ENCODE assay signal across 8 cellular contexts in genomic region chr17:38464723-38465419, GRCh38. TPM values are rescaled to one million over a fixed set of nuclear protein-coding genes. Genes with fewer than 3 reads are reported as not detected.
DNase-seq lines count a peak whose midpoint lies in the region; ATAC-seq and TF ChIP-seq lines count a peak whose summit lies in the region.

No MANE protein-coding gene starts in this region.

- no peak for TF ChIP-seq RAD21 in IMR-90 (IDR thresholded peaks at IDR 0.05; ENCODE audit: low read length)

- H4K5ac ChIP-seq in IMR-90 (ENCODE audit: low read depth, low read length): peak overlapping the region; percentile 85

- dilution Hi-C loops in IMR-90 (cut with HindIII; ENCODE audit: low sequenced_read_pairs, unreplicated experiment): no loop called here

- peak overlapping the region; percentile 99 for H4K91ac ChIP-seq in IMR-90 (ENCODE audit: insufficient read depth, low read depth, low read length)

- in situ Hi-C loops in ACHN (cut with HindIII; ENCODE audit: low pct_ligation_motif_present, low pct_unique_long_range_greater_than_20kb, low sequenced_read_pairs): no loop called here
- in situ Hi-C loops in IMR-90 (cut with MboI; ENCODE audit: low sequenced_read_pairs): no loop called here

- peak overlapping the region; percentile 90; the same call in 2 of the 3 replicates for H2BK15ac ChIP-seq in IMR-90 (ENCODE audit: low read depth, low read length)

- H2BK5ac ChIP-seq in IMR-90 (ENCODE audit: low read depth, low read length, poor library complexity, severe bottlenecking): peak overlapping the region; percentile 98

- peak overlapping the region; percentile 97 for H3K27ac ChIP-seq in IMR-90 (ENCODE audit: insufficient read depth, low read length)
- H3K27ac ChIP-seq in layer of hippocampus (ENCODE audit: low read depth, low read length): peak overlapping the region; percentile 94

- TF ChIP-seq CTCF in IMR-90 (conservative IDR thresholded peaks at IDR 0.05; ENCODE audit: low read depth, low read length): no peak
- no peak for TF ChIP-seq CTCF in cardiac fibroblast (IDR thresholded peaks at IDR 0.05; ENCODE audit: low read depth, low read length)

- H2AK5ac ChIP-seq in IMR-90 (ENCODE audit: low read depth, low read length): peak overlapping the region; percentile 100

- peak overlapping the region; percentile 98 for H3K23ac ChIP-seq in IMR-90 (ENCODE audit: low read depth, low read length)

- H3K9me1 ChIP-seq in IMR-90 (ENCODE audit: insufficient read depth, low read length): peaks cover 29% of the 10 kb centered on the region

- peak overlapping the region; percentile 83 for H3K56ac ChIP-seq in IMR-90 (ENCODE audit: extremely low read depth, insufficient read depth, low read length)

- H2BK20ac ChIP-seq in IMR-90 (ENCODE audit: low read depth, low read length): peak overlapping the region; percentile 83

- peak overlapping the region; percentile 97 for H3K14ac ChIP-seq in IMR-90 (replicated peaks; ENCODE audit: low read depth, low read length)

- H3K4me1 ChIP-seq in IMR-90 (ENCODE audit: control insufficient read depth, insufficient read depth, low read length): peaks cover 26% of the 10 kb centered on the region

- intact Hi-C loops in IMR-90 (cut with micrococcal nuclease): loop anchor here (2.0 kb wide), 1 partner anchor 14 kb away; no protein-coding TSS in a partner anchor

- no TSS peak for BruUV-seq in IMR-90 (replicated peaks; lab: Mats Ljungman, UMichigan)

- peak overlapping the region; percentile 97 for H3K18ac ChIP-seq in IMR-90 (ENCODE audit: low read depth, low read length)

- no CpG with 5 or more reads among the region's 28 CpGs for WGBS in IMR-90 (ENCODE audit: extremely low coverage in 2 of 2, insufficient read length in 1 of 2), 2 experiments

- peak overlapping the region; percentile 92 for H2BK120ac ChIP-seq in IMR-90 (ENCODE audit: low read depth, low read length)

- H4K20me1 ChIP-seq in IMR-90 (ENCODE audit: insufficient read depth, low read length): peaks cover 67% of the 10 kb centered on the region

- H3K9me3 ChIP-seq in IMR-90 (ENCODE audit: control insufficient read depth, insufficient read depth, low read length): no peaks in the 10 kb centered on the region

- ATAC-seq in IMR-90 (ENCODE audit: low read depth): peak; percentile 92
- no peak for ATAC-seq in GM21526 (IDR thresholded peaks at IDR 0.05; ENCODE audit: low FRiP score, unreplicated experiment)

- POLR2A ChIA-PET in IMR-90 (lab: Charles Lee; ENCODE audit: unreplicated experiment): interaction anchor here (0.9 to 1.1 kb wide), 2 partner anchors 9 to 13 kb away, joined by 3 to 4 read pairs; no protein-coding TSS in a partner anchor

- H3K36me3 ChIP-seq in IMR-90 (ENCODE audit: control insufficient read depth, insufficient read depth, low read length): peaks cover 69% of the 10 kb centered on the region

- H3K4me2 ChIP-seq in IMR-90 (ENCODE audit: low read depth, low read length): peak overlapping the region; percentile 96

- H3K79me1 ChIP-seq in IMR-90 (ENCODE audit: low read depth in 1 of 2, low read length in 2 of 2): peaks cover 27 to 85% of the 10 kb centered on the region in 2 experiments; a peak in 3 of 4 replicates

- peak overlapping the region; percentile 68 to 97 for H4K8ac ChIP-seq in IMR-90 (ENCODE audit: low read depth in 2 of 2, low read length in 2 of 2)

- CTCF ChIA-PET in IMR-90 (lab: Yijun Ruan, JAX): interaction anchor here (1.1 to 1.9 kb wide), 3 partner anchors 9 to 43 kb away, joined by 3 to 6 read pairs (median 3); no protein-coding TSS in a partner anchor

- H2AFZ ChIP-seq in IMR-90 (replicated peaks; ENCODE audit: low read length, poor library complexity): peak overlapping the region; percentile 80

- peak overlapping the region; percentile 54 for H3K4me3 ChIP-seq in IMR-90 (ENCODE audit: insufficient read depth, low read depth, low read length)
- peak overlapping the region; percentile 39 to 63 for H3K4me3 ChIP-seq in cardiac fibroblast (replicated peaks in 1 of 2; ENCODE audit: low read depth in 2 of 2, low read length in 2 of 2)

- H3K9ac ChIP-seq in IMR-90 (ENCODE audit: low read depth, low read length): peak overlapping the region; percentile 81

- H3K4ac ChIP-seq in IMR-90 (ENCODE audit: low read depth, low read length): peak overlapping the region; percentile 96

- peak; percentile 76 for TF ChIP-seq POLR2A in IMR-90 (IDR thresholded peaks at IDR 0.05; ENCODE audit: low read depth, low read length)

- H3K27me3 ChIP-seq in IMR-90 (ENCODE audit: control insufficient read depth, insufficient read depth, low read length) (no peaks in the 10 kb centered on the region), layer of hippocampus (ENCODE audit: control insufficient read depth, insufficient read depth, low read length) (no peaks in the 10 kb centered on the region)

- H2AK9ac ChIP-seq in IMR-90 (replicated peaks; ENCODE audit: low read depth, low read length, poor library complexity): peak overlapping the region; percentile 98

- DNase-seq in ACHN (peak; percentile 86), IMR-90 (peak; percentile 94), cardiac fibroblast (ENCODE audit: low read depth in 2 of 2) (peak; percentile 93 to 98), stromal cell of bone marrow (ENCODE audit: low read depth) (peak; percentile 91), NOMO-1 treated with DMSO at 0.1 percent for 48 hours (lab: John Stamatoyannopoulos, UW; ENCODE audit: unreplicated experiment) (no peak), HuH-7 (ENCODE audit: low spot score) (no peak)

TF ChIP-seq in IMR-90, 13 proteins besides CTCF, POLR2A, EP300 and RAD21:
- TF ChIP-seq FOS (IDR thresholded peaks at IDR 0.05; ENCODE audit: low read depth, low read length): no peak
- TF ChIP-seq CHD1 (IDR thresholded peaks at IDR 0.05; ENCODE audit: low read depth, low read length): peak; percentile 64
- TF ChIP-seq MAFK (IDR thresholded peaks at IDR 0.05; ENCODE audit: low read depth, low read length): no peak
- no peak for TF ChIP-seq NFE2L2 (IDR thresholded peaks at IDR 0.05; ENCODE audit: low read depth, low read length)
- no peak for TF ChIP-seq CEBPB (IDR thresholded peaks at IDR 0.05; ENCODE audit: low read depth, low read length)
- TF ChIP-seq, protein P1, sequence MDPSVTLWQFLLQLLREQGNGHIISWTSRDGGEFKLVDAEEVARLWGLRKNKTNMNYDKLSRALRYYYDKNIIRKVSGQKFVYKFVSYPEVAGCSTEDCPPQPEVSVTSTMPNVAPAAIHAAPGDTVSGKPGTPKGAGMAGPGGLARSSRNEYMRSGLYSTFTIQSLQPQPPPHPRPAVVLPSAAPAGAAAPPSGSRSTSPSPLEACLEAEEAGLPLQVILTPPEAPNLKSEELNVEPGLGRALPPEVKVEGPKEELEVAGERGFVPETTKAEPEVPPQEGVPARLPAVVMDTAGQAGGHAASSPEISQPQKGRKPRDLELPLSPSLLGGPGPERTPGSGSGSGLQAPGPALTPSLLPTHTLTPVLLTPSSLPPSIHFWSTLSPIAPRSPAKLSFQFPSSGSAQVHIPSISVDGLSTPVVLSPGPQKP (IDR thresholded peaks at IDR 0.05; ENCODE audit: borderline replicate concordance, low read depth, low read length): no peak
- no peak for TF ChIP-seq BHLHE40 (IDR thresholded peaks at IDR 0.05; ENCODE audit: low read depth, low read length)
- no peak for TF ChIP-seq MXI1 (IDR thresholded peaks at IDR 0.05; ENCODE audit: borderline replicate concordance, low read depth, low read length)
- no peak for TF ChIP-seq RCOR1 (IDR thresholded peaks at IDR 0.05; ENCODE audit: insufficient replicate concordance, low read length)
- TF ChIP-seq MAZ (IDR thresholded peaks at IDR 0.05; ENCODE audit: borderline replicate concordance, low read depth, low read length): peak; percentile 98
- TF ChIP-seq RFX5 (IDR thresholded peaks at IDR 0.05; ENCODE audit: low read depth, low read length): no peak
- TF ChIP-seq SMC3 (IDR thresholded peaks at IDR 0.05; ENCODE audit: low read depth, low read length): no peak
- peak; percentile 67; the same call in 1 of the 2 replicates for TF ChIP-seq USF2 (IDR thresholded peaks at IDR 0.05; ENCODE audit: low read depth, low read length)
TF ChIP-seq in IMR-90: peak in this region for 3.

RNA-seq across cellular contexts. Expression of gene ARHGAP23, which starts 36.6 kb away (rescaled TPM):
- total RNA-seq in IMR-90 (2012; rRNA removed): 9.3 and 17.8 TPM in 2 replicates
- polyA plus RNA-seq in IMR-90 (2012; rRNA removed): 42.7 and 43.3 TPM in 2 replicates
- polyA plus RNA-seq in IMR-90 (2012; cell fraction: cytosol; rRNA removed): 30.0 and 40.5 TPM in 2 replicates
- 56.1 and 68.3 TPM in 2 replicates for polyA plus RNA-seq in IMR-90 (2012; cell fraction: nucleus; rRNA removed; ENCODE audit: low replicate concordance)

Comparison
In these comparisons a context has a peak if more than half of its experiments do, and no peak if none do; other contexts are left out.
1. DNase-seq: peak in ACHN (single experiment), IMR-90 (single experiment), cardiac fibroblast (2 of 2) and stromal cell of bone marrow (single experiment); none in NOMO-1 treated with DMSO at 0.1 percent for 48 hours (single experiment) and HuH-7 (single experiment).